29 cellular contexts compared by ENCODE assay signal in the genomic region with DNA sequence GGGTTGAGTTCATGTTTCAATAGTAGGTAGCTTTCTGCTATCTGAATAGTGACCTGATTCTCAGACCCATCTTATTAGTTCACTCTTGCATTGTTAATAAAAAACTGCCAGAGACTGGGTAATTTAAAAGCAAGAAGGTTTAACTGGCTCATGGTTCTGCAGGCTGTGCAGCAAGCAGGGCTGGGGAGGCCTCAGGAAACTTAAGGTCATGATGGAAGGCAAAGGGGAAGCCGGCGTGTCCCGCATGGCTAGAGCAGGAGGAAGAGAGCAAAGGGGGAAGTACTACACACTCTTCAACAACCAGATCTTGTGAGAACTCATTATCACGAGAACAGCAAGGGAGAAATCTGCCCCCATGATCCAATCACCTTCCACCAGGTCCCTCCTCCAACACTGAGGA.
"Had no signal": no experiment of that assay in that cellular context is flagged by ENCODE, and none has a peak within 500 bp of the region (broad histone marks: within the 10 kb centered on the region; RNA-seq: fewer than 3 reads in every experiment).

No MANE protein-coding gene starts in this region.

- DNase-seq: activated CD4-positive, alpha-beta T cell treated with anti-CD3 and anti-CD28 coated beads, Interleukin-2, amount 10 ng/mL, durations not matched to agents 24 days and 14 days; activated CD4-positive, alpha-beta T cell treated with anti-CD3 and anti-CD28 coated beads, Interleukin-2, amount 50 U/mL, for 4 hours; activated CD8-positive, alpha-beta T cell treated with anti-CD3 and anti-CD28 coated beads for 36 hours; activated gamma-delta T cell treated with Interleukin-2 at 50 U/mL for 16 hours; activated naive CD4-positive, alpha-beta T cell treated with anti-CD3 and anti-CD28 coated beads, Interleukin-2, amount 10 ng/mL, durations not matched to agents 7 days and 5 days; activated naive CD8-positive, alpha-beta T cell treated with anti-CD3 and anti-CD28 coated beads, Interleukin-2, amount 50 U/mL, for 24 hours; activated T-cell treated with anti-CD3 and anti-CD28 coated beads, Interleukin-2, amount 50 U/mL, for 24 hours; anterior cingulate cortex; caudate nucleus; KG1; MM.1S; NCI-H1048; NCI-H1105 treated with DMSO at 0.1 percent for 48 hours; NCI-H1436; NCI-H1694; NCI-H1930; NCI-H345; NCI-H524 treated with DMSO at 0.1 percent for 48 hours; SHP77; SJCRH30 had no signal

- H3K4me1 Mint-ChIP-seq: activated naive CD4-positive, alpha-beta T cell treated with anti-CD3 and anti-CD28 coated beads, Interleukin-2, amount 10 ng/mL, durations not matched to agents 7 days and 5 days; activated naive CD8-positive, alpha-beta T cell treated with anti-CD3 and anti-CD28 coated beads, Interleukin-2, amount 50 U/mL, for 24 hours had no signal

- H3K4me1 ChIP-seq: SJCRH30 had no signal

- H3K27ac Mint-ChIP-seq: activated CD4-positive, alpha-beta T cell treated with anti-CD3 and anti-CD28 coated beads, Interleukin-2, amount 10 ng/mL, durations not matched to agents 24 days and 14 days; activated CD8-positive, alpha-beta T cell treated with anti-CD3 and anti-CD28 coated beads for 36 hours; activated naive CD4-positive, alpha-beta T cell treated with anti-CD3 and anti-CD28 coated beads, Interleukin-2, amount 10 ng/mL, durations not matched to agents 7 days and 5 days; activated naive CD8-positive, alpha-beta T cell; activated naive CD8-positive, alpha-beta T cell treated with anti-CD3 and anti-CD28 coated beads, Interleukin-2, amount 50 U/mL, for 24 hours; activated T-cell treated with anti-CD3 and anti-CD28 coated beads, Interleukin-2, amount 50 U/mL, for 24 hours; activated T-helper 2 cell treated with anti-CD3 and anti-CD28 coated beads, Interferon-gamma antibody, Interleukin-2, Interleukin-4, amounts not matched to agents 10 μg/mL and 5 μg/mL and 100 μg/mL, durations not matched to agents 14 hours and 24 hours and 36 hours; brain; T-helper 1 cell treated with Interleukin-12 subunit alpha and Interleukin-12 subunit beta and Interleukin-4 antibody, amounts not matched to agents 30 μg/mL and 1 μg/mL, for 36 hours; T-helper 2 cell treated with Interferon-gamma antibody and Interleukin-4, amounts not matched to agents 5 μg/mL and 100 μg/mL, for 36 hours had no signal

- FAIRE-seq: bronchial epithelial cell, TTC549 had no signal

- H3K4me3 Mint-ChIP-seq: activated CD4-positive, alpha-beta T cell treated with anti-CD3 and anti-CD28 coated beads, Interleukin-2, amount 10 ng/mL, durations not matched to agents 24 days and 14 days; activated CD8-positive, alpha-beta T cell treated with anti-CD3 and anti-CD28 coated beads for 36 hours; activated naive CD4-positive, alpha-beta T cell treated with anti-CD3 and anti-CD28 coated beads, Interleukin-2, amount 10 ng/mL, durations not matched to agents 7 days and 5 days; activated naive CD8-positive, alpha-beta T cell; activated naive CD8-positive, alpha-beta T cell treated with anti-CD3 and anti-CD28 coated beads, Interleukin-2, amount 50 U/mL, for 24 hours; activated T-cell treated with anti-CD3 and anti-CD28 coated beads, Interleukin-2, amount 50 U/mL, for 24 hours; brain; T-helper 1 cell treated with Interleukin-12 subunit alpha and Interleukin-12 subunit beta and Interleukin-4 antibody, amounts not matched to agents 30 μg/mL and 1 μg/mL, for 36 hours; T-helper 2 cell treated with Interferon-gamma antibody and Interleukin-4, amounts not matched to agents 5 μg/mL and 100 μg/mL, for 36 hours had no signal

- H3K27me3 Mint-ChIP-seq: activated naive CD8-positive, alpha-beta T cell treated with anti-CD3 and anti-CD28 coated beads, Interleukin-2, amount 50 U/mL, for 24 hours had no signal

- H3K4me3 ChIP-seq: SJCRH30, SK-N-MC had no signal

- ATAC-seq: activated CD8-positive, alpha-beta T cell treated with anti-CD3 and anti-CD28 coated beads for 36 hours; activated naive CD8-positive, alpha-beta T cell treated with anti-CD3 and anti-CD28 coated beads, Interleukin-2, amount 50 U/mL, for 24 hours; Panc1 had no signal

- H3K36me3 Mint-ChIP-seq: activated naive CD4-positive, alpha-beta T cell treated with anti-CD3 and anti-CD28 coated beads, Interleukin-2, amount 10 ng/mL, durations not matched to agents 7 days and 5 days; brain had no signal

- H3K36me3 ChIP-seq: SJCRH30 had no signal

- H3K9me3 ChIP-seq: SJCRH30 had no signal

- H3K27ac ChIP-seq: SJCRH30, SK-N-MC had no signal

- H3K27me3 ChIP-seq: SJCRH30 had no signal
